In genomic region chr6:111994791-111995190, GRCh38 we compare ENCODE assay signal across 24 cellular contexts. TPM values are rescaled to one million over a fixed set of nuclear protein-coding genes. Genes with fewer than 3 reads are reported as not detected.
"Had no signal": no experiment of that assay in that cellular context is flagged by ENCODE, and none has a peak within 500 bp of the region (broad histone marks: within the 10 kb centered on the region; RNA-seq: fewer than 3 reads in every experiment).

No MANE protein-coding gene starts in this region.

- H3K9me3 ChIP-seq: body of pancreas, esophagus muscularis mucosa, gastrocnemius medialis, left ventricle myocardium inferior, sigmoid colon, transverse colon, uterus had no signal

- H3K36me3 Mint-ChIP-seq: stimulated activated memory B cell treated with anti-CD40 and anti-IgM and Interleukin-4, amounts not matched to agents 10 μg/mL and 1 μg/mL and 100 μg/mL, for 72 hours had no signal

- H3K27me3 ChIP-seq: body of pancreas, esophagus muscularis mucosa, gastrocnemius medialis, sigmoid colon, transverse colon, uterus had no signal

- H3K36me3 ChIP-seq: esophagus muscularis mucosa, gastrocnemius medialis, left ventricle myocardium inferior, sigmoid colon, transverse colon, uterus had no signal

- ATAC-seq: body of pancreas; naive thymus-derived CD8-positive, alpha-beta T cell; stimulated activated memory B cell treated with anti-CD40 and anti-IgM and Interleukin-4, amounts not matched to agents 10 μg/mL and 1 μg/mL and 100 μg/mL, for 72 hours had no signal

- H3K4me3 ChIP-seq: body of pancreas, esophagus muscularis mucosa, gastrocnemius medialis, left ventricle myocardium inferior, sigmoid colon, smooth muscle cell, transverse colon, uterus had no signal

- H3K27ac Mint-ChIP-seq: progenitor cell of endocrine pancreas; stimulated activated memory B cell treated with anti-CD40 and anti-IgM and Interleukin-4, amounts not matched to agents 10 μg/mL and 1 μg/mL and 100 μg/mL, for 72 hours had no signal

- H3K4me3 Mint-ChIP-seq: stimulated activated memory B cell treated with anti-CD40 and anti-IgM and Interleukin-4, amounts not matched to agents 10 μg/mL and 1 μg/mL and 100 μg/mL, for 72 hours had no signal

- DNase-seq: activated gamma-delta T cell treated with Interleukin-2 at 50 U/mL for 16 hours; anterior cingulate cortex; body of pancreas; effector CD8-positive, alpha-beta T cell; gastrocnemius medialis; head of caudate nucleus; hypothalamus; left ventricle myocardium inferior; naive thymus-derived CD8-positive, alpha-beta T cell; retina; sigmoid colon; stimulated activated CD4-positive, alpha-beta T cell treated with anti-CD3 and anti-CD28 coated beads, Interleukin-15, amount 100 ng/mL, for 24 hours; transverse colon; uterus had no signal

- H3K27ac ChIP-seq: body of pancreas, esophagus muscularis mucosa, gastrocnemius medialis, left ventricle myocardium inferior, sigmoid colon, transverse colon, uterus had no signal

- H3K9me3 Mint-ChIP-seq: naive thymus-derived CD8-positive, alpha-beta T cell; stimulated activated memory B cell treated with anti-CD40 and anti-IgM and Interleukin-4, amounts not matched to agents 10 μg/mL and 1 μg/mL and 100 μg/mL, for 72 hours had no signal

- H3K4me1 ChIP-seq: body of pancreas, left ventricle myocardium inferior, uterus had no signal

- H3K27me3 Mint-ChIP-seq: naive thymus-derived CD8-positive, alpha-beta T cell; stimulated activated memory B cell treated with anti-CD40 and anti-IgM and Interleukin-4, amounts not matched to agents 10 μg/mL and 1 μg/mL and 100 μg/mL, for 72 hours had no signal

RNA-seq across cellular contexts. Expression of gene CCN6, which starts 59.1 kb away (rescaled TPM):
- total RNA-seq: body of pancreas; cardiac septum; chondrocyte; esophagus muscularis mucosa; gastrocnemius medialis; left ventricle myocardium inferior; lung microvascular endothelial cell; naive thymus-derived CD8-positive, alpha-beta T cell; osteocyte; progenitor cell of endocrine pancreas; sigmoid colon; smooth muscle cell; T-helper 2 cell treated with Interferon-gamma antibody and Interleukin-4, amounts not matched to agents 100 ng/mL and 5 ng/mL, for 36 hours; temporal lobe; transverse colon; uterus had no signal
- polyA plus RNA-seq: sigmoid colon had no signal
